ENCODE assay signal across 34 cellular contexts in genomic region chr7:88610942-88611341, GRCh38.
"Had no signal": no experiment of that assay in that cellular context is flagged by ENCODE, and none has a peak within 500 bp of the region (broad histone marks: within the 10 kb centered on the region; RNA-seq: fewer than 3 reads in every experiment).

No MANE protein-coding gene starts in this region.

- FAIRE-seq: astrocyte, bronchial epithelial cell had no signal

- ATAC-seq: activated naive CD4-positive, alpha-beta T cell treated with anti-CD3 and anti-CD28 coated beads, Interleukin-2, amount 50 U/mL, for 72 hours; activated naive CD8-positive, alpha-beta T cell treated with anti-CD3 and anti-CD28 coated beads, Interleukin-2, amount 50 U/mL, for 24 hours; activated T-cell treated with anti-CD3 and anti-CD28 coated beads, Interleukin-2, amount 50 U/mL, for 4 hours; activated T-cell treated with anti-CD3 and anti-CD28 coated beads, Interleukin-2, amount 50 U/mL, for 72 hours; activated T-helper 17 cell treated with anti-CD3 and anti-CD28 coated beads, Interleukin-2, amount 50 U/mL, for 72 hours had no signal

- H3K9me3 ChIP-seq: adrenal gland, ascending aorta had no signal

- H3K27me3 ChIP-seq: adrenal gland, ascending aorta, brain microvascular endothelial cell, breast epithelium, cardiac muscle cell had no signal

- H3K36me3 ChIP-seq: adrenal gland, ascending aorta, brain microvascular endothelial cell, breast epithelium, cardiac muscle cell had no signal

- H3K4me3 ChIP-seq: adrenal gland, ascending aorta, breast epithelium, cardiac muscle cell had no signal

- DNase-seq: activated effector memory CD4-positive, alpha-beta T cell treated with anti-CD3 and anti-CD28 coated beads, Interleukin-2, amount 50 U/mL, for 16 hours; activated effector memory CD4-positive, alpha-beta T cell treated with Interleukin-2 at 50 U/mL for 16 hours; activated gamma-delta T cell; activated gamma-delta T cell treated with Interleukin-2 at 50 U/mL for 16 hours; activated naive CD4-positive, alpha-beta T cell; activated naive CD4-positive, alpha-beta T cell treated with anti-CD3 and anti-CD28 coated beads for 36 hours; activated naive CD4-positive, alpha-beta T cell treated with anti-CD3 and anti-CD28 coated beads, Interleukin-2, amount 10 ng/mL, durations not matched to agents 7 days and 5 days; activated naive CD4-positive, alpha-beta T cell treated with anti-CD3 and anti-CD28 coated beads, Interleukin-2, amount 50 U/mL, for 16 hours; activated naive CD4-positive, alpha-beta T cell treated with Interleukin-2 at 50 U/mL for 16 hours; activated naive CD8-positive, alpha-beta T cell treated with anti-CD3 and anti-CD28 coated beads for 36 hours; activated naive CD8-positive, alpha-beta T cell treated with anti-CD3 and anti-CD28 coated beads, Interleukin-2, amount 10 ng/mL, durations not matched to agents 7 days and 5 days; activated naive CD8-positive, alpha-beta T cell treated with anti-CD3 and anti-CD28 coated beads, Interleukin-2, amount 50 U/mL, for 24 hours; activated T-cell treated with anti-CD3 and anti-CD28 coated beads for 4 hours; activated T-cell treated with anti-CD3 and anti-CD28 coated beads, Interleukin-2, amount 50 U/mL, for 1 hour; activated T-cell treated with anti-CD3 and anti-CD28 coated beads, Interleukin-2, amount 50 U/mL, for 24 hours; activated T-cell treated with anti-CD3 and anti-CD28 coated beads, Interleukin-2, amount 50 U/mL, for 4 hours; activated T-cell treated with anti-CD3 and anti-CD28 coated beads, Interleukin-2, amount 50 U/mL, for 48 hours; activated T-cell treated with anti-CD3 and anti-CD28 coated beads, Interleukin-2, amount 50 U/mL, for 72 hours; adrenal gland; amniotic stem cell; amygdala; anterior cingulate cortex; aorta; brain microvascular endothelial cell; caudate nucleus; central memory CD4-positive, alpha-beta T cell; cerebellar nuclear complex had no signal

- H3K27ac ChIP-seq: adrenal gland, ascending aorta, brain microvascular endothelial cell, breast epithelium, cardiac muscle cell had no signal

- H3K4me1 ChIP-seq: adrenal gland, ascending aorta, breast epithelium had no signal
